ENCODE assay signal across 23 cellular contexts in the genomic region with DNA sequence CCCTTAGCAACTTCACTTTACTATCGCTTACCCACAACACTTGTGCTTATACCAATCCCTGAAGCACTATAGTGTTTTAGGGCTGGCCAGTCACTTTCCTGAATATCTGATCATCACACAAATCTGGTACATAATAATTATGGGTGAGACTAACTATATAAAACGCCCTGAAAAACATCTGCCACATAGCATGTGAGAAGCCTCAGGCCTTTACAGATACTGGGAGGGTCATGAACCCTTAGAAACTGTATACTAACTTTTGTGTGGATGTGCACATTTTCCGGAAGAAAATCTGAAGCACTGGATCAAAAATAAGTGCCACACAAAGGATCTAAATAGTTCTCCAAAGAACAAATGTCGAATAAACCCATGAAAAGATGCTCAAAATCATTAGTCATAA.
"Had no signal": no experiment of that assay in that cellular context is flagged by ENCODE, and none has a peak within 500 bp of the region (broad histone marks: within the 10 kb centered on the region; RNA-seq: fewer than 3 reads in every experiment).

No MANE protein-coding gene starts in this region.

- H3K27me3 ChIP-seq: stomach, suprapubic skin, testis, thyroid gland, tibial nerve, transverse colon, upper lobe of left lung, upper lobe of right lung, uterus, vagina had no signal

- H3K4me1 ChIP-seq: stomach, suprapubic skin, testis, thyroid gland, tibial artery, tibial nerve, upper lobe of left lung, upper lobe of right lung, uterus, vagina had no signal

- H3K27ac ChIP-seq: stomach, suprapubic skin, testis, thoracic aorta, thyroid gland, tibial artery, tibial nerve, transverse colon, upper lobe of left lung, upper lobe of right lung, uterus, vagina had no signal

- DNase-seq: stimulated activated CD4-positive, alpha-beta T cell treated with anti-CD3 and anti-CD28 coated beads, Interleukin-2, amount 100 ng/mL, for 48 hours; stimulated activated CD4-positive, alpha-beta T cell treated with anti-CD3 and anti-CD28 coated beads, Interleukin-4, amount 100 ng/mL, for 1 hour; stimulated activated CD4-positive, alpha-beta T cell treated with anti-CD3 and anti-CD28 coated beads, Interleukin-4, amount 100 ng/mL, for 24 hours; stimulated activated CD4-positive, alpha-beta T cell treated with anti-CD3 and anti-CD28 coated beads, Interleukin-4, amount 100 ng/mL, for 4 hours; stimulated activated CD8-positive, alpha-beta memory T cell treated with anti-CD3 and anti-CD28 coated beads, Interleukin-4, amount 100 ng/mL, for 48 hours; stimulated activated naive B cell treated with anti-CD40 and anti-IgM and Interleukin-4, amounts not matched to agents 10 μg/mL and 1 μg/mL and 100 μg/mL, for 72 hours; stimulated activated naive CD4-positive, alpha-beta T cell; stimulated activated naive CD4-positive, alpha-beta T cell treated with Interleukin-2 at 50 U/mL for 16 hours; stimulated activated naive CD8-positive, alpha-beta T cell treated with anti-CD3 and anti-CD28 coated beads, Interleukin-15, amount 100 ng/mL, for 72 hours; stimulated activated naive CD8-positive, alpha-beta T cell treated with anti-CD3 and anti-CD28 coated beads, Interleukin-15, Interleukin-2, amounts not matched to agents 100 U/mL and 50 U/mL, for 24 hours; stomach; substantia nigra; testis; thyroid gland; tibial artery; transverse colon; upper lobe of left lung; upper lobe of right lung; uterus had no signal

- H3K36me3 ChIP-seq: stomach, suprapubic skin, thoracic aorta, thyroid gland, tibial artery, tibial nerve, transverse colon, upper lobe of left lung, upper lobe of right lung, uterus, vagina had no signal

- H3K9me3 ChIP-seq: testis, thyroid gland, upper lobe of right lung had no signal

- H3K4me3 ChIP-seq: stomach, suprapubic skin, testis, thoracic aorta, thyroid gland, tibial artery, tibial nerve, transverse colon, upper lobe of left lung, upper lobe of right lung, uterus, vagina had no signal
